In the genomic region with DNA sequence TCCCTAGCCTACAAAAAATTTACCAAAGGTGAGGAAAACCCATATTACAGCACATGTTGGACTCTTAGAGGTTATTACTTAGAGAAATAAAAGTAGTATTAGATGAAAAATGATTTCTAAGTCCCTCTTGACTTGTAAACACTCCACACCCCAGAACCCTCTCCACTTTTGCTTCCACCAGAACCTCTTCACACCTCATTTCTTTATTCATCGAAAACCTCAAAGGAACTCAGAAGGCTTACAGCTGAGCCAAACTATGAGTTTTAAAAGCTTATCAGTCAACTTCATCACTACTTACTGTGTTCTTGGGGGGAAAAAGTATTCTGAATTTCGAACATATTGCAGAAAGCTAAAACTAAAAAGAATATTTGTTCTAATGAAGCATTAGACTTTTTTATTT, we compare ENCODE assay signal across 12 cellular contexts.
"Had no signal": no experiment of that assay in that cellular context is flagged by ENCODE, and none has a peak within 500 bp of the region (broad histone marks: within the 10 kb centered on the region; RNA-seq: fewer than 3 reads in every experiment).

No MANE protein-coding gene starts in this region.

- DNase-seq: activated CD8-positive, alpha-beta memory T cell treated with anti-CD3 and anti-CD28 coated beads, Interleukin-2, amount 50 U/mL, for 4 hours; activated effector memory CD4-positive, alpha-beta T cell treated with anti-CD3 and anti-CD28 coated beads, Interleukin-2, amount 50 U/mL, for 16 hours; amniotic stem cell; body of pancreas; central memory CD4-positive, alpha-beta T cell; colonic mucosa; SHP77 treated with DMSO at 0.1 percent for 48 hours; sigmoid colon; spleen; upper lobe of right lung had no signal

- H3K36me3 Mint-ChIP-seq: mesothelial cell of epicardium had no signal

- H3K4me3 Mint-ChIP-seq: mesothelial cell of epicardium, WTC11 had no signal

- H3K4me1 Mint-ChIP-seq: mesothelial cell of epicardium had no signal

- H3K27ac Mint-ChIP-seq: mesothelial cell of epicardium, WTC11 had no signal

- ATAC-seq: body of pancreas, upper lobe of right lung, WTC11 had no signal
